ENCODE assay signal across 8 cellular contexts in the genomic region with DNA sequence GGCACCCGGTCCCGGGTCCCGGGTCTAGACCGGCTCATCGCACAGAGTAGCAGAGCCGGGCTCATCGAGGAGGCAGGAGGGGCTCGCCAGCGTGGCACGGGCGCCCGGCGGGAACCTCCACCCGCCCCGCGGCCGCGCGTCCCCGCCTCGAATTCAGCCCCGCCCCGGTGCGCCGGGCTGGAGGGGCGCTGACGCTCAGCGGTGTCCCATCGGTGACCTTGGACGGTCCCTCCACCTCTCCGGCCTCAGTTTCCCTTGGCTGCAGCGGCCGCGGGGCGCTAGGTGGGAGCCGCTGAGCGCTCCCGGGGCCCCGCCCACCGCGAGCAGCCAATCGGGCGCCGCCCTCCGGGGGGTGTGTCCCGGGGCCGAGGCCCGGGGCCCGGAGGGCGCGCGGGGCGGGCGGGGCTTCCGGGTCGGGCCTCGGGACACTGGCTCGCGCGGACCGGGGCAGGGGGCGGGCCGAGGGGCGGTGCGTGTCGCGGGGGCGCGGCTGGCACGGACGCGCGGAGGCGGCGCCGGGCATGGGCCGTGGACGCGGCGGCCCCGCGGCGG. TPM values are rescaled to one million over a fixed set of nuclear protein-coding genes. Genes with fewer than 3 reads are reported as not detected.
DNase-seq lines count a peak whose midpoint lies in the region; ATAC-seq lines count a peak whose summit lies in the region.

A gene (plus strand): TSS at position 529 of the 552 bp plus-strand sequence. CDS start 47,858 bp downstream, outside the sequence.

- intact Hi-C loops in activated CD4-positive, alpha-beta T cell treated with anti-CD3 and anti-CD28 coated beads, Interleukin-2, amount 10 ng/mL, durations not matched to agents 24 days and 14 days (cut with micrococcal nuclease): loop anchor here (5.0 kb wide), 3 partner anchors 102 to 147 kb away; a partner anchor contains a TSS

- no peaks in the 10 kb centered on the region for H3K9me3 Mint-ChIP-seq in activated CD4-positive, alpha-beta T cell treated with anti-CD3 and anti-CD28 coated beads, Interleukin-2, amount 10 ng/mL, durations not matched to agents 24 days and 14 days

- ATAC-seq in HG02840 (IDR thresholded peaks at IDR 0.05; ENCODE audit: low FRiP score, unreplicated experiment): peak; percentile 60

- H3K27ac Mint-ChIP-seq in activated CD4-positive, alpha-beta T cell treated with anti-CD3 and anti-CD28 coated beads, Interleukin-2, amount 10 ng/mL, durations not matched to agents 24 days and 14 days: peak within 1 kb of the TSS; percentile 69

- DNase-seq in NCI-H1092 treated with DMSO at 0.1 percent for 48 hours (lab: John Stamatoyannopoulos, UW) (peak; percentile 23), NCI-H1092 (lab: John Stamatoyannopoulos, UW) (no peak), NCI-H2171 treated with DMSO at 0.1 percent for 48 hours (lab: John Stamatoyannopoulos, UW) (peak; percentile 60)
- DNase-seq in activated CD4-positive, alpha-beta T cell treated with anti-CD3 and anti-CD28 coated beads, Interleukin-2, amount 10 ng/mL, durations not matched to agents 24 days and 14 days: peak; percentile 98
- DNase-seq in stimulated activated CD4-positive, alpha-beta T cell treated with anti-CD3 and anti-CD28 coated beads, Interleukin-1b, Interleukin-23, amount 100 ng/mL, for 24 hours (ENCODE audit: low read depth in 4 of 4, low spot score in 1 of 4): peak; percentile 70 to 86 (median 75)

- H3K4me3 Mint-ChIP-seq in activated CD4-positive, alpha-beta T cell treated with anti-CD3 and anti-CD28 coated beads, Interleukin-2, amount 10 ng/mL, durations not matched to agents 24 days and 14 days: peak within 1 kb of the TSS; percentile 84

- H3K36me3 Mint-ChIP-seq in activated CD4-positive, alpha-beta T cell treated with anti-CD3 and anti-CD28 coated beads, Interleukin-2, amount 10 ng/mL, durations not matched to agents 24 days and 14 days (ENCODE audit: low read depth): peaks cover 12% of the 10 kb centered on the region

- H3K27me3 Mint-ChIP-seq in activated CD4-positive, alpha-beta T cell treated with anti-CD3 and anti-CD28 coated beads, Interleukin-2, amount 10 ng/mL, durations not matched to agents 24 days and 14 days: peaks cover 30% of the 10 kb centered on the region

- H3K4me1 Mint-ChIP-seq in activated CD4-positive, alpha-beta T cell treated with anti-CD3 and anti-CD28 coated beads, Interleukin-2, amount 10 ng/mL, durations not matched to agents 24 days and 14 days: peaks cover 13% of the 10 kb centered on the region

- H3K27ac ChIP-seq in cingulate gyrus (ENCODE audit: low read depth, low read length) (peak within 1 kb of the TSS; percentile 94), layer of hippocampus (ENCODE audit: low read depth, low read length) (peak within 1 kb of the TSS; percentile 98)

- H3K27me3 ChIP-seq in layer of hippocampus (ENCODE audit: control insufficient read depth, insufficient read depth, low read length): no peaks in the 10 kb centered on the region

RNA-seq across cellular contexts. Expression of the gene that starts here (rescaled TPM):
- 13.0 and 14.4 TPM in 2 replicates for total RNA-seq in activated CD4-positive, alpha-beta T cell treated with anti-CD3 and anti-CD28 coated beads, Interleukin-2, amount 10 ng/mL, durations not matched to agents 24 days and 14 days
